Comparison of ENCODE assay signal across 1 cellular context in the genomic region with DNA sequence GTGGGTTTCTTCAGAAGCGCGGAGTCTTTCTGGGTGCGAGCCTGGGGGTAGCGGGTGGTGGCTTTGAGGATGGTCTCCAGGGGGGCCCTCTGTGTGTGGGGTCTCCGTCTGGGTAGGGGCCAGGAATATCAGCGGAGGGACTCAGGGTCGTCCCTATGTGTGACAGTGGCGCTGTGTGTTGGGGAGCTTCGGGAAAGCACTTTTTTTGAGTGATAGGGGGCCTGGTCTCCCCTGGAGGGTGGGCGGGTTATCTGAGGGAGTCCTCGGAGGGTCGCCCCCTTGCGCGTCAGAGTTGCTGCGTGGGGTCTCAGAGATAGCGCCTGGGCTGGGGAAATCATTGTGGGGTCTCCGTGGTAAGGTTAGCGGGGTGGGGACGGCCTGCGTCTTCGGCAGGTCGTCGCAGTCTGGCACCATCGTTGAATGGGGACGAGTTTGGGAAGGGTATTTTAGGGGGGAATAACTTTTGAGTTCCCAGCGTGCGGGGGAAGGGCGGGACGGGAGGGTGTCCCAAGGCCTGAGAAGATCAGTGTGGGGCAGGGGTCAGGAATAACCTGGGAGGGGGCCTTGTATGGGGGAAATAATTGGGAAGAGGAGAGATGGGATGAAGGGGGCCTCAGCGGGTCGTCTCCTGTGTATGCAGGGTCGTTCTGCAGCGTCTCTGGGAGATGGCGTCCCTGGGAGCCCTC.
TF ChIP-seq lines count a peak whose summit lies in the region.

No MANE protein-coding gene starts in this region.

TF ChIP-seq in GM23338, 12 proteins besides CTCF, POLR2A, EP300 and RAD21 (continued from another document):
- TF ChIP-seq, protein P1, sequence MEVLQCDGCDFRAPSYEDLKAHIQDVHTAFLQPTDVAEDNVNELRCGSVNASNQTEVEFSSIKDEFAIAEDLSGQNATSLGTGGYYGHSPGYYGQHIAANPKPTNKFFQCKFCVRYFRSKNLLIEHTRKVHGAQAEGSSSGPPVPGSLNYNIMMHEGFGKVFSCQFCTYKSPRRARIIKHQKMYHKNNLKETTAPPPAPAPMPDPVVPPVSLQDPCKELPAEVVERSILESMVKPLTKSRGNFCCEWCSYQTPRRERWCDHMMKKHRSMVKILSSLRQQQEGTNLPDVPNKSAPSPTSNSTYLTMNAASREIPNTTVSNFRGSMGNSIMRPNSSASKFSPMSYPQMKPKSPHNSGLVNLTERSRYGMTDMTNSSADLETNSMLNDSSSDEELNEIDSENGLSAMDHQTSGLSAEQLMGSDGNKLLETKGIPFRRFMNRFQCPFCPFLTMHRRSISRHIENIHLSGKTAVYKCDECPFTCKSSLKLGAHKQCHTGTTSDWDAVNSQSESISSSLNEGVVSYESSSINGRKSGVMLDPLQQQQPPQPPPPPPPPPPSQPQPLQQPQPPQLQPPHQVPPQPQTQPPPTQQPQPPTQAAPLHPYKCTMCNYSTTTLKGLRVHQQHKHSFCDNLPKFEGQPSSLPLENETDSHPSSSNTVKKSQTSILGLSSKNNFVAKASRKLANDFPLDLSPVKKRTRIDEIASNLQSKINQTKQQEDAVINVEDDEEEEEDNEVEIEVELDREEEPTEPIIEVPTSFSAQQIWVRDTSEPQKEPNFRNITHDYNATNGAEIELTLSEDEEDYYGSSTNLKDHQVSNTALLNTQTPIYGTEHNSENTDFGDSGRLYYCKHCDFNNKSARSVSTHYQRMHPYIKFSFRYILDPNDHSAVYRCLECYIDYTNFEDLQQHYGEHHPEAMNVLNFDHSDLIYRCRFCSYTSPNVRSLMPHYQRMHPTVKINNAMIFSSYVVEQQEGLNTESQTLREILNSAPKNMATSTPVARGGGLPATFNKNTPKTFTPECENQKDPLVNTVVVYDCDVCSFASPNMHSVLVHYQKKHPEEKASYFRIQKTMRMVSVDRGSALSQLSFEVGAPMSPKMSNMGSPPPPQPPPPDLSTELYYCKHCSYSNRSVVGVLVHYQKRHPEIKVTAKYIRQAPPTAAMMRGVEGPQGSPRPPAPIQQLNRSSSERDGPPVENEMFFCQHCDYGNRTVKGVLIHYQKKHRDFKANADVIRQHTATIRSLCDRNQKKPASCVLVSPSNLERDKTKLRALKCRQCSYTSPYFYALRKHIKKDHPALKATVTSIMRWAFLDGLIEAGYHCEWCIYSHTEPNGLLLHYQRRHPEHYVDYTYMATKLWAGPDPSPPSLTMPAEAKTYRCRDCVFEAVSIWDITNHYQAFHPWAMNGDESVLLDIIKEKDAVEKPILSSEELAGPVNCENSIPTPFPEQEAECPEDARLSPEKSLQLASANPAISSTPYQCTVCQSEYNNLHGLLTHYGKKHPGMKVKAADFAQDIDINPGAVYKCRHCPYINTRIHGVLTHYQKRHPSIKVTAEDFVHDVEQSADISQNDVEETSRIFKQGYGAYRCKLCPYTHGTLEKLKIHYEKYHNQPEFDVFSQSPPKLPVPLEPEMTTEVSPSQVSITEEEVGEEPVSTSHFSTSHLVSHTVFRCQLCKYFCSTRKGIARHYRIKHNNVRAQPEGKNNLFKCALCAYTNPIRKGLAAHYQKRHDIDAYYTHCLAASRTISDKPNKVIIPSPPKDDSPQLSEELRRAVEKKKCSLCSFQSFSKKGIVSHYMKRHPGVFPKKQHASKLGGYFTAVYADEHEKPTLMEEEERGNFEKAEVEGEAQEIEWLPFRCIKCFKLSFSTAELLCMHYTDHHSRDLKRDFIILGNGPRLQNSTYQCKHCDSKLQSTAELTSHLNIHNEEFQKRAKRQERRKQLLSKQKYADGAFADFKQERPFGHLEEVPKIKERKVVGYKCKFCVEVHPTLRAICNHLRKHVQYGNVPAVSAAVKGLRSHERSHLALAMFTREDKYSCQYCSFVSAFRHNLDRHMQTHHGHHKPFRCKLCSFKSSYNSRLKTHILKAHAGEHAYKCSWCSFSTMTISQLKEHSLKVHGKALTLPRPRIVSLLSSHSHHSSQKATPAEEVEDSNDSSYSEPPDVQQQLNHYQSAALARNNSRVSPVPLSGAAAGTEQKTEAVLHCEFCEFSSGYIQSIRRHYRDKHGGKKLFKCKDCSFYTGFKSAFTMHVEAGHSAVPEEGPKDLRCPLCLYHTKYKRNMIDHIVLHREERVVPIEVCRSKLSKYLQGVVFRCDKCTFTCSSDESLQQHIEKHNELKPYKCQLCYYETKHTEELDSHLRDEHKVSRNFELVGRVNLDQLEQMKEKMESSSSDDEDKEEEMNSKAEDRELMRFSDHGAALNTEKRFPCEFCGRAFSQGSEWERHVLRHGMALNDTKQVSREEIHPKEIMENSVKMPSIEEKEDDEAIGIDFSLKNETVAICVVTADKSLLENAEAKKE (CRISPR knock-in tag; IDR thresholded peaks at IDR 0.05) = no peak
- TF ChIP-seq, protein P2, sequence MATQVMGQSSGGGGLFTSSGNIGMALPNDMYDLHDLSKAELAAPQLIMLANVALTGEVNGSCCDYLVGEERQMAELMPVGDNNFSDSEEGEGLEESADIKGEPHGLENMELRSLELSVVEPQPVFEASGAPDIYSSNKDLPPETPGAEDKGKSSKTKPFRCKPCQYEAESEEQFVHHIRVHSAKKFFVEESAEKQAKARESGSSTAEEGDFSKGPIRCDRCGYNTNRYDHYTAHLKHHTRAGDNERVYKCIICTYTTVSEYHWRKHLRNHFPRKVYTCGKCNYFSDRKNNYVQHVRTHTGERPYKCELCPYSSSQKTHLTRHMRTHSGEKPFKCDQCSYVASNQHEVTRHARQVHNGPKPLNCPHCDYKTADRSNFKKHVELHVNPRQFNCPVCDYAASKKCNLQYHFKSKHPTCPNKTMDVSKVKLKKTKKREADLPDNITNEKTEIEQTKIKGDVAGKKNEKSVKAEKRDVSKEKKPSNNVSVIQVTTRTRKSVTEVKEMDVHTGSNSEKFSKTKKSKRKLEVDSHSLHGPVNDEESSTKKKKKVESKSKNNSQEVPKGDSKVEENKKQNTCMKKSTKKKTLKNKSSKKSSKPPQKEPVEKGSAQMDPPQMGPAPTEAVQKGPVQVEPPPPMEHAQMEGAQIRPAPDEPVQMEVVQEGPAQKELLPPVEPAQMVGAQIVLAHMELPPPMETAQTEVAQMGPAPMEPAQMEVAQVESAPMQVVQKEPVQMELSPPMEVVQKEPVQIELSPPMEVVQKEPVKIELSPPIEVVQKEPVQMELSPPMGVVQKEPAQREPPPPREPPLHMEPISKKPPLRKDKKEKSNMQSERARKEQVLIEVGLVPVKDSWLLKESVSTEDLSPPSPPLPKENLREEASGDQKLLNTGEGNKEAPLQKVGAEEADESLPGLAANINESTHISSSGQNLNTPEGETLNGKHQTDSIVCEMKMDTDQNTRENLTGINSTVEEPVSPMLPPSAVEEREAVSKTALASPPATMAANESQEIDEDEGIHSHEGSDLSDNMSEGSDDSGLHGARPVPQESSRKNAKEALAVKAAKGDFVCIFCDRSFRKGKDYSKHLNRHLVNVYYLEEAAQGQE (IDR thresholded peaks at IDR 0.05; ENCODE audit: unreplicated experiment) = no peak
- no peak for TF ChIP-seq NANOG (IDR thresholded peaks at IDR 0.05; ENCODE audit: borderline replicate concordance)
- TF ChIP-seq, protein P3, sequence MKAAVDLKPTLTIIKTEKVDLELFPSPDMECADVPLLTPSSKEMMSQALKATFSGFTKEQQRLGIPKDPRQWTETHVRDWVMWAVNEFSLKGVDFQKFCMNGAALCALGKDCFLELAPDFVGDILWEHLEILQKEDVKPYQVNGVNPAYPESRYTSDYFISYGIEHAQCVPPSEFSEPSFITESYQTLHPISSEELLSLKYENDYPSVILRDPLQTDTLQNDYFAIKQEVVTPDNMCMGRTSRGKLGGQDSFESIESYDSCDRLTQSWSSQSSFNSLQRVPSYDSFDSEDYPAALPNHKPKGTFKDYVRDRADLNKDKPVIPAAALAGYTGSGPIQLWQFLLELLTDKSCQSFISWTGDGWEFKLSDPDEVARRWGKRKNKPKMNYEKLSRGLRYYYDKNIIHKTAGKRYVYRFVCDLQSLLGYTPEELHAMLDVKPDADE (IDR thresholded peaks at IDR 0.05) = no peak
- no peak for TF ChIP-seq EZH2phosphoT487 (IDR thresholded peaks at IDR 0.05; ENCODE audit: unreplicated experiment)
- no peak for TF ChIP-seq STAT1 (IDR thresholded peaks at IDR 0.05; ENCODE audit: unreplicated experiment)
TF ChIP-seq in GM23338: peak in this region for 0.
